ENCODE assay signal across 1 cellular context in genomic region chr15:50182233-50183013, GRCh38.
TF ChIP-seq lines count a peak whose summit lies in the region.

No MANE protein-coding gene starts in this region.

TF ChIP-seq in K562, 482 proteins besides CTCF, POLR2A, EP300 and RAD21 (continued from another document and continues in another):
- TF ChIP-seq, protein P1, sequence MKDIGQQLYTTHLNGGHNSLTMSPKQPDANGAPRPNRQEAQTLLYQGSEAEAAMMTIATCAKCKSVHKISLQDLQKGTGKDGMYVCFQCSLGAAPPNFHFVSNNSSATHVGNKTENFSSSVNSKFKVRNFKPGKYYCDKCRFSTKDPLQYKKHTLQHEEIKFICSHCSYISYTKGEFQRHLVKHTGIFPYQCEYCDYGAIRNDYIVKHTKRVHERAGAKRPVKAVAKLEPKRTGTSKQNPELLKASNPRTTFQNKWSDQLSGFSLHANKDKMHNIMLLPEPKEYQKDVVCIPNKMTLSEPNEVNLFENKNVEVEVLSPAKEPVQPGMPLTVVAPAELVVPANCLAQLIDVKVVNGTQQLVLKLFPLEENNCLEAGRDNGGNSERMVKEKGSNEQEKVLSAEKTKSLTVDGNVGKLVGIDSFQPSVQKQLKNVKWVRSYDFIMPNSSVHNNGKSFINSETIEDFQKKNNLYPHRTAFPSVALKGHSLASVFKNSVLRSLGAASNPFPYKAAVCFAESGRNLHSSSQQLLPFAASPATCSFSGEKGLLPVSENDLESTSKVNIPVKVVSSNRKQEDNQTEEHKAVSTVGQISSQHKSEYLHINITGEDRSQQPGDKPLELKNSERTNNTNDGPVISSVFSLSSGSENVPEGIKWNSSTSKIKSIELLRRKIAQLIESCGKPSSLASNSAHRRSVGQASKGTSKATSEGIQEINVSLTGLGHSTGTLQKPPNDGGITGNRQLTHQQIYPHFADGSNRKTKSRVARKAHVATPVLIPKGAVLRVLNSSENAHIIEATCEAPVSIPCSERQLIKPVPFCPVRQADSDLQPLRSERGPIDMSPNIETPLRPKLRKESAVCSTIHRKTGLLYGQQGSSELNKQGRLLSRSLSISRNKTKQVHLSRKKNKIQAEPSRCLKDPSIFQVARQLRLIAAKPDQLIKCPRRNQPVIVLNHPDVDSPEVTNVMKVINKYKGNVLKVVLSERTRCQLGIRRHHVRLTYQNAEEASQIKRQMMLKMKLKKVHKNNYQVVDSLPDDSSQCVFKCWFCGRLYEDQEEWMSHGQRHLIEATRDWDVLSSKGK (CRISPR knock-in tag; IDR thresholded peaks at IDR 0.05) = no peak
- TF ChIP-seq SUPT5H (IDR thresholded peaks at IDR 0.05) = no peak
- no peak for TF ChIP-seq ZNF785 (CRISPR knock-in tag; IDR thresholded peaks at IDR 0.05)
- TF ChIP-seq BACH1 (tag; IDR thresholded peaks at IDR 0.05) = no peak
- TF ChIP-seq ZNF354B (CRISPR knock-in tag; IDR thresholded peaks at IDR 0.05) = no peak
- no peak for TF ChIP-seq MEF2A (IDR thresholded peaks at IDR 0.05; ENCODE audit: control insufficient read depth, low read depth, low read length)
- TF ChIP-seq ZBTB40 (IDR thresholded peaks at IDR 0.05) = peak; percentile 31; the same call in 1 of the 2 replicates
- no peak for TF ChIP-seq ZBTB40 (CRISPR knock-in tag; IDR thresholded peaks at IDR 0.05)
- peak; percentile 28; the same call in 1 of the 2 replicates for TF ChIP-seq CREB3L1 (IDR thresholded peaks at IDR 0.05; ENCODE audit: borderline replicate concordance, low read depth)
- 0 out of 4 replicates have a peak, but pooled peaks of 1 of the 2 experiments have one; percentile 22 for TF ChIP-seq SIN3A (IDR thresholded peaks at IDR 0.05; ENCODE audit: borderline replicate concordance in 2 of 2, control insufficient read depth in 1 of 2, low read depth in 2 of 2, low read length in 2 of 2)
- TF ChIP-seq FOXJ3 (CRISPR knock-in tag; IDR thresholded peaks at IDR 0.05) = no peak
- TF ChIP-seq GABPB1 (CRISPR knock-in tag; IDR thresholded peaks at IDR 0.05) = no peak; the same call in 1 of the 2 replicates
- TF ChIP-seq ETV6 (IDR thresholded peaks at IDR 0.05; ENCODE audit: borderline replicate concordance in 1 of 2, low read depth in 2 of 2, low read length in 1 of 2) = no peak
- no peak for TF ChIP-seq ETV6 (CRISPR knock-in tag; IDR thresholded peaks at IDR 0.05; ENCODE audit: borderline replicate concordance)
- no peak for TF ChIP-seq ZNF316 (IDR thresholded peaks at IDR 0.05)
- TF ChIP-seq GTF3C2 (IDR thresholded peaks at IDR 0.05; ENCODE audit: borderline replicate concordance, extremely low read depth, insufficient read length) = no peak
- TF ChIP-seq ZFP1 (CRISPR knock-in tag; IDR thresholded peaks at IDR 0.05) = no peak
- no peak for TF ChIP-seq CHD7 (IDR thresholded peaks at IDR 0.05; ENCODE audit: low read depth, low read length)
- TF ChIP-seq XRCC5 (IDR thresholded peaks at IDR 0.05; ENCODE audit: low read depth, low read length) = no peak
- TF ChIP-seq TCFL5 (CRISPR knock-in tag; conservative IDR thresholded peaks at IDR 0.05) = no peak
- no peak for TF ChIP-seq ZNF696 (CRISPR knock-in tag; conservative IDR thresholded peaks at IDR 0.05)
